In the genomic region with DNA sequence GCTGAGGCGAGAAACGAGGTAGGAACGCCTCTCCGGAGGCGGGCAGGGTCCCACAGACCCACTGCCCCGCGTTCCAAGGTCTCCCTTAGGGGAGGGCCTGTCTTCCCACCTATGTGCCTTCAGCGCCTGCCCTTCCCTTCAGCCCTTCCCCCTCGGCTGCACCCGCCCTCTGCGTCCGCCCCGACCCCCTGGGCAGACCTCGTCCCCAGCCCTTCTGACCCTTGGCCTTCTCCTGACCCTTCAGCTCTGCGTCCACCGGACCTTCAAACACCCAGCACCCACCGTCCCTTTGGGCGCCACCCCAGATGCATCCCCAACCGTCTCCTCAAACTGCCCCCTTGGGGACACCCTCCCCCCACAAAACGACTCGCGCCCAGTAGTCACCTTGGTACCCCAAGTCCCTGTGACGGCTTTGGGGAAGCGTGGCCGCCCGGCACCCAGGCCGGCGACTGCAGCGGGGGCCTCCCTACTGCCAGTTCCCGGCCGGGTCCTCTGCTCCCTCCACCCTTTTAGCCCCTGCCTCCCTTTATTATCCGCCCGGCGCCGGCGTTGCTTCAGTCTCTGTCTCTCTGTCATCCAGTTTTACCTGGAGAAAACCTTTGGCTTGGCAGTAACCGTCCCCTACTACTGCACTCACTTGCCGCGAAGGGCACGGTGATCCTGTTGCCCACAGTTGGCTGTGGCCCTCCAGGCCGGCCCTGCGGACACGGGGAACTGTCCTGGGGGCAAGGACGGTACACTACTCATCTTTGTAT, we compare ENCODE assay signal across 8 cellular contexts. TPM values are rescaled to one million over a fixed set of nuclear protein-coding genes. Genes with fewer than 3 reads are reported as not detected.
DNase-seq lines count a peak whose midpoint lies in the region; ATAC-seq, FAIRE-seq and TF ChIP-seq lines count a peak whose summit lies in the region.

No MANE protein-coding gene starts in this region.

- peak overlapping the region; percentile 91 for H3K4me3 Mint-ChIP-seq in glutamatergic neuron (ENCODE audit: unreplicated experiment)

- no peaks in the 10 kb centered on the region for H3K36me3 Mint-ChIP-seq in glutamatergic neuron (ENCODE audit: unreplicated experiment)

- peak overlapping the region; percentile 73 for H3K27ac Mint-ChIP-seq in glutamatergic neuron (ENCODE audit: unreplicated experiment)

- FAIRE-seq in A549 (lab: Jason Lieb, UNC) = no peak
- no peak for FAIRE-seq in GM12891 (lab: Jason Lieb, UNC)

- WGBS in A549 (ENCODE audit: missing lambda C conversion rate) = 1% methylated on average over 36 of the region's 44 CpGs
- 1 to 3% (median 2%) methylated on average over 43 to 44 of the region's 44 CpGs for WGBS in ovary, 3 donors

- H3K27me3 ChIP-seq in ovary = no peaks in the 10 kb centered on the region

- no peak for TF ChIP-seq CTCF in A549 (IDR thresholded peaks at IDR 0.05)
- no peak for TF ChIP-seq CTCF in glutamatergic neuron (IDR thresholded peaks at IDR 0.05; ENCODE audit: partially characterized antibody, unreplicated experiment)
- no peak for TF ChIP-seq CTCF in ovary (IDR thresholded peaks at IDR 0.05)

- H3K36me3 ChIP-seq in ovary = no peaks in the 10 kb centered on the region

- POLR2A ChIA-PET in A549 (lab: Yijun Ruan, JAX) = interaction anchor here (0.6 to 2.5 kb wide), 15 partner anchors 12 to 1410 kb away, joined by 3 to 25 read pairs (median 5); partner anchors contain the start of genes ATOSB, CREB3 and TLN1

- TF ChIP-seq POLR2A in A549 (IDR thresholded peaks at IDR 0.05; ENCODE audit: low read length) (no peak; the same call in 1 of the 2 replicates), ovary (IDR thresholded peaks at IDR 0.05) (no peak), GM12891 (IDR thresholded peaks at IDR 0.05; ENCODE audit: low read depth, low read length) (no peak)

- peaks cover 7% of the 10 kb centered on the region for H3K9me3 Mint-ChIP-seq in glutamatergic neuron (ENCODE audit: unreplicated experiment)

- ATAC-seq in A549 (peak; percentile 66 to 77), GM19395 (IDR thresholded peaks at IDR 0.05; ENCODE audit: unreplicated experiment) (peak; percentile 25), HG03342 (IDR thresholded peaks at IDR 0.05; ENCODE audit: unreplicated experiment) (no peak)

- TF ChIP-seq EP300 in A549 (IDR thresholded peaks at IDR 0.05) = no peak; a peak in 1 of 5 replicates
- TF ChIP-seq EP300 in ovary (IDR thresholded peaks at IDR 0.05) = no peak

- CTCF ChIA-PET in A549 (lab: Yijun Ruan, JAX) = interaction anchor here (0.6 to 3.9 kb wide), 31 partner anchors 10 to 1069 kb away, joined by 3 to 87 read pairs (median 5); partner anchors contain the start of gene TESK1

- H3K4me3 ChIP-seq in A549 = peak overlapping the region; percentile 57
- peak overlapping the region; percentile 62 for H3K4me3 ChIP-seq in ovary

- DNase-seq in A549 (ENCODE audit: low read depth in 1 of 2, low spot score in 1 of 2) (peak in 1 of 2 experiments; percentile 53), glutamatergic neuron (peak; percentile 34), ovary (peak in 4 of 5 donors; percentile 22 to 67 (median 47)), NCI-H446 (lab: John Stamatoyannopoulos, UW) (no peak), GM12891 (ENCODE audit: insufficient read length, low spot score) (no peak)
- DNase-seq in activated T-cell treated with anti-CD3 and anti-CD28 coated beads, Interleukin-2, amount 50 U/mL, for 48 hours = peak; percentile 31 to 33

- peak overlapping the region; percentile 96 for H3K27ac ChIP-seq in A549
- H3K27ac ChIP-seq in ovary = peak overlapping the region; percentile 87 to 90

- H3K9me3 ChIP-seq in A549 (no peaks in the 10 kb centered on the region), ovary (no peaks in the 10 kb centered on the region)

- no peak for TF ChIP-seq RAD21 in A549 (conservative IDR thresholded peaks at IDR 0.05 in 1 of 2, IDR thresholded peaks at IDR 0.05 in 1 of 2)

- peaks cover 11% of the 10 kb centered on the region for H3K4me1 Mint-ChIP-seq in glutamatergic neuron (ENCODE audit: low read depth, unreplicated experiment)

- peak overlapping the region; percentile 88 for H3K4me2 ChIP-seq in A549

- H3K4me1 ChIP-seq in A549 (peaks cover 29% of the 10 kb centered on the region), ovary (ENCODE audit: insufficient read depth) (peaks cover 8% of the 10 kb centered on the region)

- peaks cover 8% of the 10 kb centered on the region for H3K27me3 Mint-ChIP-seq in glutamatergic neuron (ENCODE audit: unreplicated experiment)

- intact Hi-C loops in ovary (cut with DNase I) = loop anchor here in 2 of 4 donors (5.0 to 10.0 kb wide), 2 partner anchors 62 to 164 kb away; partner anchors contain the start of genes CCDC107 (in 1 of the 2), RMRP (in 1 of the 2) and SIT1 (in 1 of the 2)

TF ChIP-seq in A549, 52 proteins besides CTCF, POLR2A, EP300 and RAD21:
- TF ChIP-seq, protein P1, sequence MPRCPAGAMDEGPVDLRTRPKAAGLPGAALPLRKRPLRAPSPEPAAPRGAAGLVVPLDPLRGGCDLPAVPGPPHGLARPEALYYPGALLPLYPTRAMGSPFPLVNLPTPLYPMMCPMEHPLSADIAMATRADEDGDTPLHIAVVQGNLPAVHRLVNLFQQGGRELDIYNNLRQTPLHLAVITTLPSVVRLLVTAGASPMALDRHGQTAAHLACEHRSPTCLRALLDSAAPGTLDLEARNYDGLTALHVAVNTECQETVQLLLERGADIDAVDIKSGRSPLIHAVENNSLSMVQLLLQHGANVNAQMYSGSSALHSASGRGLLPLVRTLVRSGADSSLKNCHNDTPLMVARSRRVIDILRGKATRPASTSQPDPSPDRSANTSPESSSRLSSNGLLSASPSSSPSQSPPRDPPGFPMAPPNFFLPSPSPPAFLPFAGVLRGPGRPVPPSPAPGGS (IDR thresholded peaks at IDR 0.05) = no peak; the same call in 2 of the 3 replicates
- no peak for TF ChIP-seq KDM5A (IDR thresholded peaks at IDR 0.05)
- peak; percentile 87 for TF ChIP-seq RARB (CRISPR knock-in tag; IDR thresholded peaks at IDR 0.05)
- TF ChIP-seq TP53 (CRISPR knock-in tag; IDR thresholded peaks at IDR 0.05) = 0 out of 2 replicates have a peak, but pooled peaks have one; percentile 31
- TF ChIP-seq TFCP2L1 (CRISPR knock-in tag; IDR thresholded peaks at IDR 0.05) = 0 out of 2 replicates have a peak, but pooled peaks have one; percentile 33
- TF ChIP-seq JUN (IDR thresholded peaks at IDR 0.05) = peak in 1 of 2 experiments; percentile 23; a peak in 2 of 5 replicates
- peak; percentile 10; the same call in 1 of the 2 replicates for TF ChIP-seq PBX3 (IDR thresholded peaks at IDR 0.05)

TF ChIP-seq in GM12891, 5 proteins besides CTCF, POLR2A, EP300 and RAD21:
- TF ChIP-seq SPI1 (IDR thresholded peaks at IDR 0.05; ENCODE audit: low read depth, low read length) (no peak), POU2F2 (IDR thresholded peaks at IDR 0.05; ENCODE audit: low read depth, low read length) (no peak), POLR2AphosphoS5 (IDR thresholded peaks at IDR 0.05; ENCODE audit: low read depth, low read length) (no peak), PAX5 (IDR thresholded peaks at IDR 0.05; ENCODE audit: insufficient read depth, low read length, severe bottlenecking) (no peak), TAF1 (IDR thresholded peaks at IDR 0.05; ENCODE audit: low read depth, low read length) (no peak)
TF ChIP-seq in GM12891: peak in this region for 0.

RNA-seq across cellular contexts. Expression of gene RUSC2, which starts 0.4 kb away (rescaled TPM):
- polyA plus RNA-seq in A549 (2011; rRNA removed) (15.9 and 16.8 TPM in 2 replicates), A549 (2017; fragmentation: RNase III; extraction: RNeasy Plus Mini Kit Qiagen cat#74134 plus additional on column Dnase treatment) (21.0 to 21.6 TPM (median 21.2 TPM) in 3 replicates), ovary (10 to 100 TPM in 1 of 2 donors, 1 to 10 TPM in 1; 7.4 to 20.9 TPM)
- polyA plus RNA-seq in A549 (2012; cell fraction: cytosol; rRNA removed) = 17.6 and 25.3 TPM in 2 replicates
- polyA plus RNA-seq in A549 (2012; cell fraction: nucleus; rRNA removed) = 67.7 and 81.9 TPM in 2 replicates
- polyA minus RNA-seq in A549 (2011; rRNA and poly(A)+ RNA removed) = 77.7 and 84.8 TPM in 2 replicates
- total RNA-seq in glutamatergic neuron (ENCODE audit: unreplicated experiment) (84.4 TPM), ovary (10 to 100 TPM; 13.9 to 41.1 (median 31.7) TPM)
- 0.09 TPM for polyA plus RNA-seq in GM12891 (2012; ENCODE audit: low read depth, missing spikeins)

Comparison
In these comparisons a context has a peak if more than half of its experiments do, and no peak if none do; other contexts are left out.
1. DNase-seq: peak in activated T-cell treated with anti-CD3 and anti-CD28 coated beads, Interleukin-2, amount 50 U/mL, for 48 hours (2 of 2), glutamatergic neuron (single experiment) and ovary (4 of 5); none in NCI-H446 (0 of 2) and GM12891 (single experiment).